15 cellular contexts compared by ENCODE assay signal in genomic region chr13:75425216-75426009, GRCh38. TPM values are rescaled to one million over a fixed set of nuclear protein-coding genes. Genes with fewer than 3 reads are reported as not detected.
DNase-seq lines count a peak whose midpoint lies in the region; ATAC-seq, FAIRE-seq and TF ChIP-seq lines count a peak whose summit lies in the region.
"Had no signal": no experiment of that assay in that cellular context is flagged by ENCODE, and none has a peak within 500 bp of the region (broad histone marks: within the 10 kb centered on the region; RNA-seq: fewer than 3 reads in every experiment).

No MANE protein-coding gene starts in this region.

- POLR2A ChIA-PET in HepG2 (lab: Yijun Ruan, JAX): no interaction called here
- POLR2A ChIA-PET in activated CD4-positive, alpha-beta T cell treated with anti-CD3 and anti-CD28 coated beads for 36 hours (lab: Charles Lee): no interaction called here

- no peaks in the 10 kb centered on the region for H3K4me1 Mint-ChIP-seq in activated CD4-positive, alpha-beta T cell treated with anti-CD3 and anti-CD28 coated beads for 36 hours
- H3K4me1 Mint-ChIP-seq: nephron progenitor cell, T-cell had no signal

- H3K9me3 Mint-ChIP-seq in activated CD4-positive, alpha-beta T cell treated with anti-CD3 and anti-CD28 coated beads for 36 hours (ENCODE audit: low read depth): no peaks in the 10 kb centered on the region

- intact Hi-C loops in HepG2 (cut with micrococcal nuclease; ENCODE audit: unreplicated experiment): no loop called here
- intact Hi-C loops in right lobe of liver (cut with DNase I): no loop called here
- intact Hi-C loops in activated CD4-positive, alpha-beta T cell treated with anti-CD3 and anti-CD28 coated beads for 36 hours (cut with DNase I, micrococcal nuclease): no loop called here

- peaks cover 29% of the 10 kb centered on the region for H3K4me1 ChIP-seq in HepG2 (ENCODE audit: insufficient read depth, low read length)
- H3K4me1 ChIP-seq in right lobe of liver: peaks cover 0 to 5% (median 0%) of the 10 kb centered on the region in 4 donors
- H3K4me1 ChIP-seq in upper lobe of left lung: peaks cover 3 to 18% (median 12%) of the 10 kb centered on the region in 4 donors

- 0 out of 2 replicates have a peak, but pooled peaks cover 7% of the 10 kb centered on the region for H4K20me1 ChIP-seq in HepG2 (ENCODE audit: insufficient read depth, low read length)

- no peaks in the 10 kb centered on the region for H3K27me3 ChIP-seq in HepG2 (ENCODE audit: control insufficient read depth in 1 of 2, insufficient read depth in 2 of 2, low read length in 2 of 2)
- H3K27me3 ChIP-seq in right lobe of liver: no peaks in the 10 kb centered on the region
- H3K27me3 ChIP-seq in upper lobe of left lung: no peaks in the 10 kb centered on the region
- H3K27me3 ChIP-seq: body of pancreas had no signal

- no peak overlapping the region for H3K27ac Mint-ChIP-seq in activated CD4-positive, alpha-beta T cell treated with anti-CD3 and anti-CD28 coated beads for 36 hours
- H3K27ac Mint-ChIP-seq: nephron progenitor cell, T-cell had no signal

- H3K27me3 Mint-ChIP-seq in activated CD4-positive, alpha-beta T cell treated with anti-CD3 and anti-CD28 coated beads for 36 hours: peaks cover 25% of the 10 kb centered on the region

- TF ChIP-seq POLR2A in HepG2 (IDR thresholded peaks at IDR 0.05; ENCODE audit: insufficient read depth in 1 of 2, low read depth in 2 of 2, low read length in 2 of 2): no peak
- no peak for TF ChIP-seq POLR2A in right lobe of liver (IDR thresholded peaks at IDR 0.05)
- no peak for TF ChIP-seq POLR2A in upper lobe of left lung (IDR thresholded peaks at IDR 0.05)

- FAIRE-seq in HepG2 (lab: Jason Lieb, UNC): no peak
- FAIRE-seq: A204.1, H1 had no signal

- TF ChIP-seq EP300 in HepG2 (IDR thresholded peaks at IDR 0.05; ENCODE audit: low read depth in 2 of 2, low read length in 2 of 2) (no peak), HepG2 (CRISPR knock-in tag; IDR thresholded peaks at IDR 0.05; ENCODE audit: borderline replicate concordance) (no peak), upper lobe of left lung (IDR thresholded peaks at IDR 0.05) (no peak)

- in situ Hi-C loops in HepG2 (cut with HindIII; ENCODE audit: extremely low pct_ligation_motif_present, low pct_unique_long_range_greater_than_20kb): no loop called here

- CTCF ChIA-PET in HepG2 (lab: Yijun Ruan, JAX; ENCODE audit: low intra/inter-chr PET ratio, low total read pairs): no interaction called here
- CTCF ChIA-PET in activated CD4-positive, alpha-beta T cell treated with anti-CD3 and anti-CD28 coated beads for 36 hours (lab: Charles Lee): interaction anchor here (0.9 kb wide), 1 partner anchor 109 kb away, joined by 3 read pairs; no protein-coding TSS in a partner anchor

- H2AFZ ChIP-seq in HepG2 (ENCODE audit: low read length): no peak overlapping the region

- H3K36me3 ChIP-seq in HepG2 (replicated peaks in 1 of 2; ENCODE audit: control insufficient read depth in 1 of 2, insufficient read depth in 2 of 2, low read length in 2 of 2) (peaks cover 0 to 3% of the 10 kb centered on the region in 2 experiments; a peak in 1 of 5 replicates), right lobe of liver (no peaks in the 10 kb centered on the region), upper lobe of left lung (no peaks in the 10 kb centered on the region)

- no peak overlapping the region for H3K4me3 ChIP-seq in HepG2 (replicated peaks in 1 of 3; ENCODE audit: insufficient read depth in 1 of 3, low read depth in 2 of 3, low read length in 3 of 3)
- H3K4me3 ChIP-seq in right lobe of liver: no peak overlapping the region
- no peak overlapping the region for H3K4me3 ChIP-seq in upper lobe of left lung
- H3K4me3 ChIP-seq: body of pancreas had no signal

- WGBS in HepG2 (ENCODE audit: low lambda C conversion rate): 99% methylated on average over 3 of the region's 3 CpGs
- 86% methylated on average over 3 of the region's 3 CpGs for WGBS in right lobe of liver (ENCODE audit: insufficient coverage, low coverage, low lambda C conversion rate, missing lambda C conversion rate)
- 90 to 95% methylated on average over 3 of the region's 3 CpGs for WGBS in upper lobe of left lung, 2 donors

- H3K79me2 ChIP-seq in HepG2 (ENCODE audit: insufficient read depth, low read length): peaks cover 95% of the 10 kb centered on the region

- BruUV-seq in HepG2 (replicated peaks; lab: Mats Ljungman, UMichigan): no TSS peak

- H3K4me3 Mint-ChIP-seq in activated CD4-positive, alpha-beta T cell treated with anti-CD3 and anti-CD28 coated beads for 36 hours: no peak overlapping the region
- H3K4me3 Mint-ChIP-seq: nephron progenitor cell, T-cell had no signal

- no peak overlapping the region for H3K4me2 ChIP-seq in HepG2 (ENCODE audit: low read depth, low read length)

- H3K9ac ChIP-seq in HepG2 (ENCODE audit: insufficient read depth, low read depth, low read length): no peak overlapping the region

- no peak for ATAC-seq in HepG2
- no peak for ATAC-seq in right lobe of liver
- peak; percentile 57 for ATAC-seq in HG02798 (IDR thresholded peaks at IDR 0.05; ENCODE audit: poor library complexity, unreplicated experiment)
- peak; percentile 91 for ATAC-seq in HG03565 (IDR thresholded peaks at IDR 0.05; ENCODE audit: unreplicated experiment)
- ATAC-seq in upper lobe of left lung (ENCODE audit: low FRiP score in 2 of 2): no peak
- no peak for ATAC-seq in activated CD4-positive, alpha-beta T cell treated with anti-CD3 and anti-CD28 coated beads for 36 hours
- ATAC-seq: body of pancreas, T-cell had no signal

- TF ChIP-seq CTCF in HepG2 (CRISPR knock-in tag; IDR thresholded peaks at IDR 0.05) (no peak), right lobe of liver (IDR thresholded peaks at IDR 0.05) (no peak), upper lobe of left lung (IDR thresholded peaks at IDR 0.05) (no peak)

- H3K27ac ChIP-seq in HepG2 (ENCODE audit: extremely low read length, insufficient read depth, low read length) (no peak overlapping the region), right lobe of liver (no peak overlapping the region), upper lobe of left lung (no peak overlapping the region)
- H3K27ac ChIP-seq: body of pancreas had no signal

- no peaks in the 10 kb centered on the region for H3K9me3 ChIP-seq in HepG2 (ENCODE audit: low read length)
- H3K9me3 ChIP-seq in right lobe of liver: no peaks in the 10 kb centered on the region
- no peaks in the 10 kb centered on the region for H3K9me3 ChIP-seq in upper lobe of left lung
- H3K9me3 ChIP-seq: body of pancreas had no signal

- no peak for DNase-seq in HepG2 (ENCODE audit: low spot score)
- no peak for DNase-seq in right lobe of liver
- DNase-seq in upper lobe of left lung: no peak
- DNase-seq in midbrain (lab: John Stamatoyannopoulos, UW): no peak
- no peak for DNase-seq in AG20443 (ENCODE audit: low spot score)
- no peak for DNase-seq in activated CD4-positive, alpha-beta T cell treated with anti-CD3 and anti-CD28 coated beads for 36 hours
- DNase-seq: body of pancreas, DND-41, NCI-H774, nephron progenitor cell, T-cell had no signal

- TF ChIP-seq RAD21 in HepG2 (CRISPR knock-in tag; IDR thresholded peaks at IDR 0.05): no peak

- H3K36me3 Mint-ChIP-seq in activated CD4-positive, alpha-beta T cell treated with anti-CD3 and anti-CD28 coated beads for 36 hours (ENCODE audit: low read depth): no peaks in the 10 kb centered on the region
- H3K36me3 Mint-ChIP-seq: T-cell had no signal

TF ChIP-seq in HepG2, 621 proteins besides CTCF, POLR2A, EP300 and RAD21 (continues in another document):
- no peak for TF ChIP-seq CCDC6 (CRISPR knock-in tag; IDR thresholded peaks at IDR 0.05)
- TF ChIP-seq, protein P1, sequence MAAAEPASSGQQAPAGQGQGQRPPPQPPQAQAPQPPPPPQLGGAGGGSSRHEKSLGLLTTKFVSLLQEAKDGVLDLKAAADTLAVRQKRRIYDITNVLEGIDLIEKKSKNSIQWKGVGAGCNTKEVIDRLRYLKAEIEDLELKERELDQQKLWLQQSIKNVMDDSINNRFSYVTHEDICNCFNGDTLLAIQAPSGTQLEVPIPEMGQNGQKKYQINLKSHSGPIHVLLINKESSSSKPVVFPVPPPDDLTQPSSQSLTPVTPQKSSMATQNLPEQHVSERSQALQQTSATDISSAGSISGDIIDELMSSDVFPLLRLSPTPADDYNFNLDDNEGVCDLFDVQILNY (CRISPR knock-in tag; conservative IDR thresholded peaks at IDR 0.05): no peak

RNA-seq across cellular contexts. Expression of gene TBC1D4, which starts 56.6 kb away (rescaled TPM):
- 35.9 and 55.4 TPM in 2 replicates for total RNA-seq in HepG2 (2016; rRNA removed; fragmentation: Illumina TruSeq; extraction: Trizol)
- total RNA-seq in HepG2 (2016; cell fraction: cytosol; rRNA removed; fragmentation: Illumina TruSeq; extraction: Trizol; ENCODE audit: low read depth): 9.8 and 11.6 TPM in 2 replicates
- total RNA-seq in HepG2 (2016; cell fraction: insoluble cytoplasmic fraction; rRNA removed; fragmentation: Illumina TruSeq; extraction: Trizol): 34.7 and 51.3 TPM in 2 replicates
- 15.2 and 16.2 TPM in 2 replicates for total RNA-seq in HepG2 (2016; cell fraction: membrane; rRNA removed; fragmentation: Illumina TruSeq; extraction: Trizol)
- total RNA-seq in HepG2 (2016; cell fraction: nucleus; rRNA removed; fragmentation: Illumina TruSeq; extraction: Trizol): 40.3 and 42.3 TPM in 2 replicates
- 61.0 and 64.4 TPM in 2 replicates for polyA plus RNA-seq in HepG2 (2011; rRNA removed)
- 51.3 and 56.0 TPM in 2 replicates for polyA plus RNA-seq in HepG2 (2011; cell fraction: cytosol; rRNA removed)
- 38.5 and 39.0 TPM in 2 replicates for polyA plus RNA-seq in HepG2 (2011; cell fraction: nucleus; rRNA removed)
- polyA plus RNA-seq in HepG2 (2012): 34.3 and 36.4 TPM in 2 replicates
- 0.92 and 0.95 TPM in 2 replicates for polyA plus RNA-seq in HepG2 (2016; cell fraction: cytosol; fragmentation: Illumina TruSeq; extraction: Trizol; ENCODE audit: low read depth)
- 40.9 and 42.4 TPM in 2 replicates for polyA plus RNA-seq in HepG2 (2016; cell fraction: insoluble cytoplasmic fraction; fragmentation: Illumina TruSeq; extraction: Trizol; ENCODE audit: low read depth)
- polyA plus RNA-seq in HepG2 (2016; cell fraction: membrane; fragmentation: Illumina TruSeq; extraction: Trizol; ENCODE audit: low read depth): 4.8 and 5.3 TPM in 2 replicates
- 33.6 TPM in 2 replicates for polyA plus RNA-seq in HepG2 (2016; cell fraction: nucleus; fragmentation: Illumina TruSeq; extraction: Trizol; ENCODE audit: insufficient read depth, low read depth)
- 53.3 and 125 TPM in 2 replicates for polyA minus RNA-seq in HepG2 (2011; rRNA and poly(A)+ RNA removed; ENCODE audit: low replicate concordance)
- 88.0 and 94.2 TPM in 2 replicates for polyA minus RNA-seq in HepG2 (2011; cell fraction: cytosol; rRNA and poly(A)+ RNA removed)
- polyA minus RNA-seq in HepG2 (2011; cell fraction: nucleus; rRNA and poly(A)+ RNA removed): 138 and 139 TPM in 2 replicates
- total RNA-seq in right lobe of liver: 10 to 100 TPM in 4 of 6 experiments, 1 to 10 TPM in 2; 7.7 to 18.6 (median 10.3) TPM
- total RNA-seq in upper lobe of left lung: 10 to 100 TPM; 26.1 to 97.4 (median 30.7) TPM
- total RNA-seq in activated CD4-positive, alpha-beta T cell treated with anti-CD3 and anti-CD28 coated beads for 36 hours: 10 to 100 TPM; 29.4 to 31.7 TPM

Comparison
In these comparisons a context has a peak if more than half of its experiments do, and no peak if none do; other contexts are left out.
1. ATAC-seq: peak in HG02798 (single experiment) and HG03565 (single experiment); none in HepG2 (single experiment), right lobe of liver (0 of 4), upper lobe of left lung (0 of 2) and activated CD4-positive, alpha-beta T cell treated with anti-CD3 and anti-CD28 coated beads for 36 hours (single experiment).